ENCODE assay signal across 1 cellular context in the genomic region with DNA sequence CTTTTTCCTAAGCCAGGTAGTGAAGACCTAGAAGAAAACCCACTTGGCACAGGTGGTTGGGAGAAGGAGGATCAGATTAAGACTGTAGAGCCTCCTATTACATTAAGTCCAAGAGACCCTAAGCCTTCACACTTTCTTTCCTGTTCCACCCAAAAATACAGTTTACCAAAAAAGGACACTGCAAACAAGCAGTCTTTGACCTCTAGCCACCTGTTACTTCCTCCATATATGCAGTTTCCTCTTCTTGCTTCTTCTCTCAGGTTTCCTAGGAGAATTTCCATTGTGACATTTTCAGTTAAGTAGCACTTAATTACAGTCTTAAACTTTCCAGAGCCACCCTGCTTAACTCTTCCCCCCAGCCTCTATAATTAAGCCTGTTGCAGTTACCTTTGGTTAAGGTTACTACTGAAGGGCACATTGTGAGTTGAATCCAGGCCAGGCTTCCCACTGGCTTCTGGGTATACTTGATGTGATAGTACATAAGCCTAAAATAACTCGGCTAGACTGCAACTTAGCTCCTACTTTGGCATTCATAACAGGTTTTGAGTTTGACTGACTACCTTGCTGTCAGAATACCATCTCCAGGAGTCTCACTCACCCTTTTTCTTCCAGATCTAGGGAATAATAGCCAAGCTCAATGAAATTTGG.
TF ChIP-seq lines count a peak whose summit lies in the region.

No MANE protein-coding gene starts in this region.

TF ChIP-seq in GM23338, 12 proteins besides CTCF, POLR2A, EP300 and RAD21 (continued from another document):
- TF ChIP-seq, protein P1, sequence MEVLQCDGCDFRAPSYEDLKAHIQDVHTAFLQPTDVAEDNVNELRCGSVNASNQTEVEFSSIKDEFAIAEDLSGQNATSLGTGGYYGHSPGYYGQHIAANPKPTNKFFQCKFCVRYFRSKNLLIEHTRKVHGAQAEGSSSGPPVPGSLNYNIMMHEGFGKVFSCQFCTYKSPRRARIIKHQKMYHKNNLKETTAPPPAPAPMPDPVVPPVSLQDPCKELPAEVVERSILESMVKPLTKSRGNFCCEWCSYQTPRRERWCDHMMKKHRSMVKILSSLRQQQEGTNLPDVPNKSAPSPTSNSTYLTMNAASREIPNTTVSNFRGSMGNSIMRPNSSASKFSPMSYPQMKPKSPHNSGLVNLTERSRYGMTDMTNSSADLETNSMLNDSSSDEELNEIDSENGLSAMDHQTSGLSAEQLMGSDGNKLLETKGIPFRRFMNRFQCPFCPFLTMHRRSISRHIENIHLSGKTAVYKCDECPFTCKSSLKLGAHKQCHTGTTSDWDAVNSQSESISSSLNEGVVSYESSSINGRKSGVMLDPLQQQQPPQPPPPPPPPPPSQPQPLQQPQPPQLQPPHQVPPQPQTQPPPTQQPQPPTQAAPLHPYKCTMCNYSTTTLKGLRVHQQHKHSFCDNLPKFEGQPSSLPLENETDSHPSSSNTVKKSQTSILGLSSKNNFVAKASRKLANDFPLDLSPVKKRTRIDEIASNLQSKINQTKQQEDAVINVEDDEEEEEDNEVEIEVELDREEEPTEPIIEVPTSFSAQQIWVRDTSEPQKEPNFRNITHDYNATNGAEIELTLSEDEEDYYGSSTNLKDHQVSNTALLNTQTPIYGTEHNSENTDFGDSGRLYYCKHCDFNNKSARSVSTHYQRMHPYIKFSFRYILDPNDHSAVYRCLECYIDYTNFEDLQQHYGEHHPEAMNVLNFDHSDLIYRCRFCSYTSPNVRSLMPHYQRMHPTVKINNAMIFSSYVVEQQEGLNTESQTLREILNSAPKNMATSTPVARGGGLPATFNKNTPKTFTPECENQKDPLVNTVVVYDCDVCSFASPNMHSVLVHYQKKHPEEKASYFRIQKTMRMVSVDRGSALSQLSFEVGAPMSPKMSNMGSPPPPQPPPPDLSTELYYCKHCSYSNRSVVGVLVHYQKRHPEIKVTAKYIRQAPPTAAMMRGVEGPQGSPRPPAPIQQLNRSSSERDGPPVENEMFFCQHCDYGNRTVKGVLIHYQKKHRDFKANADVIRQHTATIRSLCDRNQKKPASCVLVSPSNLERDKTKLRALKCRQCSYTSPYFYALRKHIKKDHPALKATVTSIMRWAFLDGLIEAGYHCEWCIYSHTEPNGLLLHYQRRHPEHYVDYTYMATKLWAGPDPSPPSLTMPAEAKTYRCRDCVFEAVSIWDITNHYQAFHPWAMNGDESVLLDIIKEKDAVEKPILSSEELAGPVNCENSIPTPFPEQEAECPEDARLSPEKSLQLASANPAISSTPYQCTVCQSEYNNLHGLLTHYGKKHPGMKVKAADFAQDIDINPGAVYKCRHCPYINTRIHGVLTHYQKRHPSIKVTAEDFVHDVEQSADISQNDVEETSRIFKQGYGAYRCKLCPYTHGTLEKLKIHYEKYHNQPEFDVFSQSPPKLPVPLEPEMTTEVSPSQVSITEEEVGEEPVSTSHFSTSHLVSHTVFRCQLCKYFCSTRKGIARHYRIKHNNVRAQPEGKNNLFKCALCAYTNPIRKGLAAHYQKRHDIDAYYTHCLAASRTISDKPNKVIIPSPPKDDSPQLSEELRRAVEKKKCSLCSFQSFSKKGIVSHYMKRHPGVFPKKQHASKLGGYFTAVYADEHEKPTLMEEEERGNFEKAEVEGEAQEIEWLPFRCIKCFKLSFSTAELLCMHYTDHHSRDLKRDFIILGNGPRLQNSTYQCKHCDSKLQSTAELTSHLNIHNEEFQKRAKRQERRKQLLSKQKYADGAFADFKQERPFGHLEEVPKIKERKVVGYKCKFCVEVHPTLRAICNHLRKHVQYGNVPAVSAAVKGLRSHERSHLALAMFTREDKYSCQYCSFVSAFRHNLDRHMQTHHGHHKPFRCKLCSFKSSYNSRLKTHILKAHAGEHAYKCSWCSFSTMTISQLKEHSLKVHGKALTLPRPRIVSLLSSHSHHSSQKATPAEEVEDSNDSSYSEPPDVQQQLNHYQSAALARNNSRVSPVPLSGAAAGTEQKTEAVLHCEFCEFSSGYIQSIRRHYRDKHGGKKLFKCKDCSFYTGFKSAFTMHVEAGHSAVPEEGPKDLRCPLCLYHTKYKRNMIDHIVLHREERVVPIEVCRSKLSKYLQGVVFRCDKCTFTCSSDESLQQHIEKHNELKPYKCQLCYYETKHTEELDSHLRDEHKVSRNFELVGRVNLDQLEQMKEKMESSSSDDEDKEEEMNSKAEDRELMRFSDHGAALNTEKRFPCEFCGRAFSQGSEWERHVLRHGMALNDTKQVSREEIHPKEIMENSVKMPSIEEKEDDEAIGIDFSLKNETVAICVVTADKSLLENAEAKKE (CRISPR knock-in tag; IDR thresholded peaks at IDR 0.05): no peak
